ENCODE assay signal across 8 cellular contexts in genomic region chr7:6730343-6730633, GRCh38. TPM values are rescaled to one million over a fixed set of nuclear protein-coding genes. Genes with fewer than 3 reads are reported as not detected.
DNase-seq lines count a peak whose midpoint lies in the region; ATAC-seq lines count a peak whose summit lies in the region.

No MANE protein-coding gene starts in this region.

- no peaks in the 10 kb centered on the region for H3K27me3 ChIP-seq in CD4-positive, alpha-beta memory T cell (ENCODE audit: insufficient read depth, low read length)

- no peak for ATAC-seq in central memory CD8-positive, alpha-beta T cell (replicated peaks; ENCODE audit: extremely low read depth, poor library complexity, severe bottlenecking)
- ATAC-seq in GM19452 (IDR thresholded peaks at IDR 0.05; ENCODE audit: unreplicated experiment) (no peak), HG03432 (IDR thresholded peaks at IDR 0.05; ENCODE audit: unreplicated experiment) (no peak), HG02588 (IDR thresholded peaks at IDR 0.05; ENCODE audit: unreplicated experiment) (no peak)

- H3K9me3 Mint-ChIP-seq in CD4-positive, alpha-beta memory T cell: peaks cover 0 to 2% (median 0%) of the 10 kb centered on the region in 8 donors
- no peaks in the 10 kb centered on the region for H3K9me3 Mint-ChIP-seq in IgD-negative memory B cell
- H3K9me3 Mint-ChIP-seq in central memory CD8-positive, alpha-beta T cell: no peaks in the 10 kb centered on the region

- intact Hi-C loops in CD4-positive, alpha-beta memory T cell (cut with micrococcal nuclease): no loop called here

- H3K36me3 ChIP-seq in CD4-positive, alpha-beta memory T cell (ENCODE audit: insufficient read depth, low read length): peaks cover 9% of the 10 kb centered on the region
- peaks cover 35% of the 10 kb centered on the region for H3K36me3 ChIP-seq in mesodermal cell (ENCODE audit: control insufficient read depth, insufficient read depth, low read length)

- H3K27me3 Mint-ChIP-seq in CD4-positive, alpha-beta memory T cell: no peaks in the 10 kb centered on the region
- no peaks in the 10 kb centered on the region for H3K27me3 Mint-ChIP-seq in IgD-negative memory B cell
- H3K27me3 Mint-ChIP-seq in central memory CD8-positive, alpha-beta T cell: no peaks in the 10 kb centered on the region

- DNase-seq in CD4-positive, alpha-beta memory T cell: peak in 1 of 5 donors; percentile 20
- DNase-seq in central memory CD8-positive, alpha-beta T cell (ENCODE audit: low spot score in 2 of 2): no peak
- no peak for DNase-seq in COLO668 (lab: John Stamatoyannopoulos, UW; ENCODE audit: unreplicated experiment)

- 0 to 11% methylated on average over 4 to 9 of the region's 18 CpGs for WGBS in mesodermal cell (ENCODE audit: insufficient coverage in 2 of 2), 2 experiments

- peaks cover 24 to 33% of the 10 kb centered on the region in 2 donors for H3K36me3 Mint-ChIP-seq in CD4-positive, alpha-beta memory T cell
- peaks cover 7% of the 10 kb centered on the region for H3K36me3 Mint-ChIP-seq in IgD-negative memory B cell
- H3K36me3 Mint-ChIP-seq in central memory CD8-positive, alpha-beta T cell (ENCODE audit: insufficient read depth): peaks cover 30% of the 10 kb centered on the region

- CTCF ChIA-PET in CD4-positive, alpha-beta memory T cell (lab: Charles Lee; ENCODE audit: partially characterized antibody): no interaction called here

- peaks cover 11% of the 10 kb centered on the region for H3K4me1 ChIP-seq in CD4-positive, alpha-beta memory T cell (ENCODE audit: insufficient read depth, low read length)
- H3K4me1 ChIP-seq in mesodermal cell (ENCODE audit: control insufficient read depth, insufficient read depth, low read length, poor library complexity, severe bottlenecking): peaks cover 5% of the 10 kb centered on the region

- H3K9me3 ChIP-seq in CD4-positive, alpha-beta memory T cell (ENCODE audit: control insufficient read depth in 1 of 2, low read length in 2 of 2): no peaks in the 10 kb centered on the region
- no peaks in the 10 kb centered on the region for H3K9me3 ChIP-seq in mesodermal cell (ENCODE audit: control insufficient read depth, low read length)

- POLR2A ChIA-PET in CD4-positive, alpha-beta memory T cell (lab: Charles Lee; ENCODE audit: partially characterized antibody): no interaction called here

- H3K27ac ChIP-seq in CD4-positive, alpha-beta memory T cell (ENCODE audit: low read depth, low read length): peak overlapping the region; percentile 87
- no peak overlapping the region for H3K27ac ChIP-seq in mesodermal cell (ENCODE audit: low read depth, low read length, severe bottlenecking)

- peak overlapping the region; percentile 76 to 85 for H3K4me3 ChIP-seq in CD4-positive, alpha-beta memory T cell (ENCODE audit: low read length in 2 of 2)
- H3K4me3 ChIP-seq in mesodermal cell (ENCODE audit: extremely low read depth, insufficient read depth, low read length, poor library complexity, severe bottlenecking): peak overlapping the region; percentile 79

- peaks cover 15 to 41% (median 29%) of the 10 kb centered on the region in 4 donors for H3K4me1 Mint-ChIP-seq in CD4-positive, alpha-beta memory T cell
- H3K4me1 Mint-ChIP-seq in IgD-negative memory B cell: peaks cover 18 to 27% (median 20%) of the 10 kb centered on the region in 3 donors
- peaks cover 25% of the 10 kb centered on the region for H3K4me1 Mint-ChIP-seq in central memory CD8-positive, alpha-beta T cell

- peak overlapping the region; percentile 90 to 96 (median 94) for H3K4me3 Mint-ChIP-seq in CD4-positive, alpha-beta memory T cell
- peak overlapping the region; percentile 88 to 96 (median 93) for H3K4me3 Mint-ChIP-seq in IgD-negative memory B cell
- H3K4me3 Mint-ChIP-seq in central memory CD8-positive, alpha-beta T cell: peak overlapping the region; percentile 90

- peak overlapping the region; percentile 83 to 94 (median 91) for H3K27ac Mint-ChIP-seq in CD4-positive, alpha-beta memory T cell
- H3K27ac Mint-ChIP-seq in IgD-negative memory B cell: peak overlapping the region; percentile 58 to 96 (median 78)
- H3K27ac Mint-ChIP-seq in central memory CD8-positive, alpha-beta T cell (ENCODE audit: low read depth): peak overlapping the region; percentile 82

RNA-seq across cellular contexts. Expression of gene ZNF12, which starts 23.5 kb away (rescaled TPM):
- 10 to 100 TPM; 48.0 to 49.6 TPM for total RNA-seq in CD4-positive, alpha-beta memory T cell
- polyA plus RNA-seq in CD4-positive, alpha-beta memory T cell: 10 to 100 TPM; 20.4 to 38.9 TPM
- 27.8 TPM for polyA plus RNA-seq in IgD-negative memory B cell
- polyA plus RNA-seq in mesodermal cell (2013, experiment 1 of 2): 14.7 TPM
- polyA plus RNA-seq in mesodermal cell (2013, experiment 2 of 2): 15.0 TPM

RNA-seq across cellular contexts. Expression of gene RSPH10B2, which starts 23.6 kb away (rescaled TPM):
- total RNA-seq in CD4-positive, alpha-beta memory T cell: 1 to 10 TPM in 1 of 2 experiments, under 1 TPM in 1; 0.70 to 1.1 TPM
- polyA plus RNA-seq in CD4-positive, alpha-beta memory T cell: under 1 TPM in 1 of 2 donors, not detected in 1; 0.10 TPM
- not detected for polyA plus RNA-seq in IgD-negative memory B cell
- 0.26 TPM for polyA plus RNA-seq in mesodermal cell (2013, experiment 1 of 2)
- 0.46 TPM for polyA plus RNA-seq in mesodermal cell (2013, experiment 2 of 2)
